Comparison of ENCODE assay signal across 1 cellular context in genomic region chr9:129202613-129203555, GRCh38.
TF ChIP-seq lines count a peak whose summit lies in the region.

No MANE protein-coding gene starts in this region.

TF ChIP-seq in K562, 482 proteins besides CTCF, POLR2A, EP300 and RAD21 (continued from another document and continues in another):
- TF ChIP-seq NONO (IDR thresholded peaks at IDR 0.05; ENCODE audit: low read depth in 2 of 2, low read length in 1 of 2), result no peak
- no peak for TF ChIP-seq PHB (CRISPR knock-in tag; IDR thresholded peaks at IDR 0.05)
- no peak for TF ChIP-seq IRF1 (CRISPR knock-in tag; IDR thresholded peaks at IDR 0.05; ENCODE audit: borderline replicate concordance)
- no peak for TF ChIP-seq CSDE1 (IDR thresholded peaks at IDR 0.05)
- no peak for TF ChIP-seq PCBP2 (IDR thresholded peaks at IDR 0.05; ENCODE audit: low read depth, low read length, poor library complexity, severe bottlenecking)
- TF ChIP-seq, protein P1, sequence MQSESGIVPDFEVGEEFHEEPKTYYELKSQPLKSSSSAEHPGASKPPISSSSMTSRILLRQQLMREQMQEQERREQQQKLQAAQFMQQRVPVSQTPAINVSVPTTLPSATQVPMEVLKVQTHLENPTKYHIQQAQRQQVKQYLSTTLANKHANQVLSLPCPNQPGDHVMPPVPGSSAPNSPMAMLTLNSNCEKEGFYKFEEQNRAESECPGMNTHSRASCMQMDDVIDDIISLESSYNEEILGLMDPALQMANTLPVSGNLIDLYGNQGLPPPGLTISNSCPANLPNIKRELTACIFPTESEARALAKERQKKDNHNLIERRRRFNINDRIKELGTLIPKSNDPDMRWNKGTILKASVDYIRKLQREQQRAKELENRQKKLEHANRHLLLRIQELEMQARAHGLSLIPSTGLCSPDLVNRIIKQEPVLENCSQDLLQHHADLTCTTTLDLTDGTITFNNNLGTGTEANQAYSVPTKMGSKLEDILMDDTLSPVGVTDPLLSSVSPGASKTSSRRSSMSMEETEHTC (IDR thresholded peaks at IDR 0.05), result no peak
- TF ChIP-seq NEUROD1 (IDR thresholded peaks at IDR 0.05; ENCODE audit: borderline replicate concordance, low read depth, low read length, partially characterized antibody), result no peak
- TF ChIP-seq NBN (IDR thresholded peaks at IDR 0.05; ENCODE audit: low read depth), result no peak
- TF ChIP-seq ZHX1 (conservative IDR thresholded peaks at IDR 0.05; ENCODE audit: low read length), result no peak
- no peak for TF ChIP-seq FOS (IDR thresholded peaks at IDR 0.05; ENCODE audit: extremely low read depth, insufficient read length)
- TF ChIP-seq, protein P2, sequence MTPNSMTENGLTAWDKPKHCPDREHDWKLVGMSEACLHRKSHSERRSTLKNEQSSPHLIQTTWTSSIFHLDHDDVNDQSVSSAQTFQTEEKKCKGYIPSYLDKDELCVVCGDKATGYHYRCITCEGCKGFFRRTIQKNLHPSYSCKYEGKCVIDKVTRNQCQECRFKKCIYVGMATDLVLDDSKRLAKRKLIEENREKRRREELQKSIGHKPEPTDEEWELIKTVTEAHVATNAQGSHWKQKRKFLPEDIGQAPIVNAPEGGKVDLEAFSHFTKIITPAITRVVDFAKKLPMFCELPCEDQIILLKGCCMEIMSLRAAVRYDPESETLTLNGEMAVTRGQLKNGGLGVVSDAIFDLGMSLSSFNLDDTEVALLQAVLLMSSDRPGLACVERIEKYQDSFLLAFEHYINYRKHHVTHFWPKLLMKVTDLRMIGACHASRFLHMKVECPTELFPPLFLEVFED (CRISPR knock-in tag; conservative IDR thresholded peaks at IDR 0.05), result no peak
- TF ChIP-seq THRAP3 (IDR thresholded peaks at IDR 0.05; ENCODE audit: borderline replicate concordance), result no peak
- TF ChIP-seq ZKSCAN1 (IDR thresholded peaks at IDR 0.05; ENCODE audit: low read depth, low read length), result peak; percentile 99
- no peak for TF ChIP-seq PTRF (tag; IDR thresholded peaks at IDR 0.05)
- no peak for TF ChIP-seq NFE2 (IDR thresholded peaks at IDR 0.05; ENCODE audit: low read depth)
- TF ChIP-seq RBM22 (IDR thresholded peaks at IDR 0.05; ENCODE audit: low read depth, low read length, poor library complexity, severe bottlenecking), result no peak
- no peak for TF ChIP-seq ZNF668 (CRISPR knock-in tag; IDR thresholded peaks at IDR 0.05)
- no peak for TF ChIP-seq TGIF2 (CRISPR knock-in tag; IDR thresholded peaks at IDR 0.05)
- peak; percentile 30; the same call in 1 of the 2 replicates for TF ChIP-seq TOE1 (IDR thresholded peaks at IDR 0.05; ENCODE audit: borderline replicate concordance)
- TF ChIP-seq TOE1 (CRISPR knock-in tag; IDR thresholded peaks at IDR 0.05; ENCODE audit: borderline replicate concordance, low read depth), result no peak
- TF ChIP-seq ARID2 (IDR thresholded peaks at IDR 0.05), result no peak
- no peak for TF ChIP-seq MEF2A (IDR thresholded peaks at IDR 0.05; ENCODE audit: control insufficient read depth, low read depth, low read length)
- no peak for TF ChIP-seq LARP7 (IDR thresholded peaks at IDR 0.05)
- TF ChIP-seq SIN3B (IDR thresholded peaks at IDR 0.05; ENCODE audit: low read depth), result no peak
- TF ChIP-seq ZNF12 (CRISPR knock-in tag; IDR thresholded peaks at IDR 0.05), result no peak
- no peak for TF ChIP-seq CBX8 (IDR thresholded peaks at IDR 0.05; ENCODE audit: borderline replicate concordance, extremely low read depth, low read depth, low read length, poor library complexity, severe bottlenecking)
- TF ChIP-seq, protein P3, sequence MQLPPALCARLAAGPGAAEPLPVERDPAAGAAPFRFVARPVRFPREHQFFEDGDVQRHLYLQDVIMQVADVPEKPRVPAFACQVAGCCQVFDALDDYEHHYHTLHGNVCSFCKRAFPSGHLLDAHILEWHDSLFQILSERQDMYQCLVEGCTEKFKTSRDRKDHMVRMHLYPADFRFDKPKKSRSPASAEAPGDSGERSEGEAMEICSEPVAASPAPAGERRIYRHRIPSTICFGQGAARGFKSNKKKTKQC (CRISPR knock-in tag; IDR thresholded peaks at IDR 0.05), result no peak; the same call in 1 of the 2 replicates
- no peak; the same call in 1 of the 2 replicates for TF ChIP-seq CTBP1 (IDR thresholded peaks at IDR 0.05; ENCODE audit: borderline replicate concordance)
- no peak for TF ChIP-seq TFAM (CRISPR knock-in tag; conservative IDR thresholded peaks at IDR 0.05)
- no peak for TF ChIP-seq CHAMP1 (IDR thresholded peaks at IDR 0.05)
- peak; percentile 33 for TF ChIP-seq HMGN3 (IDR thresholded peaks at IDR 0.05; ENCODE audit: borderline replicate concordance, extremely low read depth, insufficient read length, low read depth, low read length)
- TF ChIP-seq ZNF217 (CRISPR knock-in tag; IDR thresholded peaks at IDR 0.05), result no peak
- TF ChIP-seq, protein P4, sequence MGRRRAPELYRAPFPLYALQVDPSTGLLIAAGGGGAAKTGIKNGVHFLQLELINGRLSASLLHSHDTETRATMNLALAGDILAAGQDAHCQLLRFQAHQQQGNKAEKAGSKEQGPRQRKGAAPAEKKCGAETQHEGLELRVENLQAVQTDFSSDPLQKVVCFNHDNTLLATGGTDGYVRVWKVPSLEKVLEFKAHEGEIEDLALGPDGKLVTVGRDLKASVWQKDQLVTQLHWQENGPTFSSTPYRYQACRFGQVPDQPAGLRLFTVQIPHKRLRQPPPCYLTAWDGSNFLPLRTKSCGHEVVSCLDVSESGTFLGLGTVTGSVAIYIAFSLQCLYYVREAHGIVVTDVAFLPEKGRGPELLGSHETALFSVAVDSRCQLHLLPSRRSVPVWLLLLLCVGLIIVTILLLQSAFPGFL (CRISPR knock-in tag; IDR thresholded peaks at IDR 0.05), result no peak
- TF ChIP-seq PCBP1 (IDR thresholded peaks at IDR 0.05; ENCODE audit: low read depth, low read length, poor library complexity, severe bottlenecking), result peak; percentile 62
- TF ChIP-seq KDM4B (IDR thresholded peaks at IDR 0.05; ENCODE audit: borderline replicate concordance in 2 of 2, low read depth in 1 of 2), result peak in 1 of 2 experiments; percentile 47; a peak in 1 of 4 replicates
- no peak for TF ChIP-seq LEF1 (IDR thresholded peaks at IDR 0.05)
- no peak for TF ChIP-seq GTF2E2 (tag; IDR thresholded peaks at IDR 0.05)
- no peak for TF ChIP-seq MEIS2 (IDR thresholded peaks at IDR 0.05; ENCODE audit: partially characterized antibody)
- no peak for TF ChIP-seq RERE (CRISPR knock-in tag; IDR thresholded peaks at IDR 0.05; ENCODE audit: borderline replicate concordance)
- no peak for TF ChIP-seq KLF10 (CRISPR knock-in tag; IDR thresholded peaks at IDR 0.05)
- peak; percentile 83 to 85 for TF ChIP-seq MAZ (CRISPR knock-in tag; conservative IDR thresholded peaks at IDR 0.05 in 1 of 2, IDR thresholded peaks at IDR 0.05 in 1 of 2)
- TF ChIP-seq ZNF384 (IDR thresholded peaks at IDR 0.05; ENCODE audit: low read depth, low read length), result no peak
- no peak for TF ChIP-seq TAF15 (IDR thresholded peaks at IDR 0.05; ENCODE audit: low read depth, low read length)
- TF ChIP-seq CBX5 (IDR thresholded peaks at IDR 0.05; ENCODE audit: borderline replicate concordance, low read depth), result no peak
- no peak for TF ChIP-seq PRPF4 (IDR thresholded peaks at IDR 0.05; ENCODE audit: insufficient read depth, low read depth, low read length, poor library complexity, severe bottlenecking)
- TF ChIP-seq NR4A1 (CRISPR knock-in tag; IDR thresholded peaks at IDR 0.05), result no peak
- TF ChIP-seq NR4A1 (tag; IDR thresholded peaks at IDR 0.05), result 0 out of 2 replicates have a peak, but pooled peaks have one; percentile 34
- no peak for TF ChIP-seq COPS2 (conservative IDR thresholded peaks at IDR 0.05)
- TF ChIP-seq ZNF740 (CRISPR knock-in tag; IDR thresholded peaks at IDR 0.05), result no peak
- 0 out of 4 replicates have a peak, but pooled peaks of 1 of the 2 experiments have one; percentile 58 for TF ChIP-seq ZNF740 (tag; IDR thresholded peaks at IDR 0.05)
- TF ChIP-seq FOXP1 (CRISPR knock-in tag; IDR thresholded peaks at IDR 0.05), result no peak
- peak; percentile 75 for TF ChIP-seq PKNOX1 (IDR thresholded peaks at IDR 0.05)
